In the genomic region with DNA sequence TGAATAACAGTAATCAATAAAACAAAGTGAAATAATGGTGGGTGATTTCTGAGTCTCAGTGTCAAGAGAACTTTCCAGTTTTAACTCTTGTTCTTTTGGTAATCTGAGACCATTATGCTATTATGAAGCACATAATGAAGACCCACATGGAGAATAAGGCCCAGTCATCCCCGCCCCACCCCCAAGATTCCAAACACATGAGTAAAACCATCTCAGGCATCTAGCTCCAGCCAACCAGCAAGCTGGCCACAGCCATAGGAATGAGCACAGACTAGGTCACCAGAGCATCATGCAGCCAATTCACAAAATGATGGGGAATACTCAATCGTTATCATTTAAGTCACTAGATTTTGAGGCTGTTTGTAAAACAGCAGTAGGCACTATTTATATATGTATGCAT, we compare ENCODE assay signal across 10 cellular contexts.
A peak's percentile ranks its signal among the peaks of the same experiment; 100 is the strongest.
DNase-seq lines count a peak whose midpoint lies in the region; TF ChIP-seq lines count a peak whose summit lies in the region.
"Had no signal": no experiment of that assay in that cellular context is flagged by ENCODE, and none has a peak within 500 bp of the region (broad histone marks: within the 10 kb centered on the region; RNA-seq: fewer than 3 reads in every experiment).

No MANE protein-coding gene starts in this region.

- peak; percentile 17 for DNase-seq in NCI-H82 (lab: John Stamatoyannopoulos, UW)
- DNase-seq in NCI-H82 treated with DMSO at 0.1 percent for 48 hours (lab: John Stamatoyannopoulos, UW; ENCODE audit: unreplicated experiment): no peak
- DNase-seq in RWPE1 (ENCODE audit: low spot score): peak; percentile 25
- DNase-seq in fibroblast of the conjunctiva (ENCODE audit: low read depth): peak; percentile 39
- DNase-seq in smooth muscle cell of the brain vasculature (ENCODE audit: low read depth, low spot score): peak; percentile 10
- no peak for DNase-seq in dedifferentiated amniotic fluid mesenchymal stem cell (ENCODE audit: extremely low spot score)
- DNase-seq in hepatic stellate cell (ENCODE audit: low spot score): no peak
- no peak for DNase-seq in NCI-H2107 treated with DMSO at 0.1 percent for 48 hours (lab: John Stamatoyannopoulos, UW; ENCODE audit: unreplicated experiment)
- DNase-seq: upper lobe of right lung had no signal

- CTCF ChIA-PET in RWPE1 (lab: Yijun Ruan, JAX): no interaction called here

- POLR2A ChIA-PET in RWPE1 (lab: Yijun Ruan, JAX; ENCODE audit: low non-redundant PET): no interaction called here

- no peak for TF ChIP-seq CTCF in RWPE1 (conservative IDR thresholded peaks at IDR 0.05; ENCODE audit: low read depth)

- H3K27ac ChIP-seq in RWPE1: no peak overlapping the region
- H3K27ac ChIP-seq: breast epithelium, upper lobe of right lung had no signal

Comparison
In these comparisons a context has a peak if more than half of its experiments do, and no peak if none do; other contexts are left out.
1. DNase-seq: peak in NCI-H82 (single experiment), RWPE1 (single experiment), fibroblast of the conjunctiva (single experiment) and smooth muscle cell of the brain vasculature (single experiment); none in NCI-H82 treated with DMSO at 0.1 percent for 48 hours (single experiment), dedifferentiated amniotic fluid mesenchymal stem cell (single experiment), hepatic stellate cell (single experiment) and NCI-H2107 treated with DMSO at 0.1 percent for 48 hours (single experiment).